24 cellular contexts compared by ENCODE assay signal in genomic region chr15:83567318-83567717, GRCh38.
"Had no signal": no experiment of that assay in that cellular context is flagged by ENCODE, and none has a peak within 500 bp of the region (broad histone marks: within the 10 kb centered on the region; RNA-seq: fewer than 3 reads in every experiment).

No MANE protein-coding gene starts in this region.

- H3K27me3 ChIP-seq: esophagus muscularis mucosa, left lung, right lobe of liver, tibial nerve had no signal

- ATAC-seq: activated T-cell treated with anti-CD3 and anti-CD28 coated beads, Interleukin-2, amount 50 U/mL, for 4 hours; activated T-helper 17 cell treated with anti-CD3 and anti-CD28 coated beads, Interleukin-2, amount 50 U/mL, for 72 hours; heart right ventricle; left lung; lower lobe of right lung; right lobe of liver; stimulated activated effector memory CD8-positive, alpha-beta T cell treated with anti-CD3 and anti-CD28 coated beads, Interleukin-12 subunit alpha, Interleukin-12 subunit beta, amount 100 ng/mL, for 72 hours; stimulated activated naive CD8-positive, alpha-beta T cell treated with anti-CD3 and anti-CD28 coated beads, Interleukin-15, amount 100 ng/mL, for 72 hours had no signal

- H3K27ac ChIP-seq: esophagus muscularis mucosa, heart right ventricle, left lung, lower lobe of right lung, right lobe of liver, tibial nerve, VCaP had no signal

- H3K9me3 ChIP-seq: esophagus muscularis mucosa, heart right ventricle, left lung, lower lobe of right lung, right lobe of liver, tibial nerve had no signal

- FAIRE-seq: TTC549 had no signal

- H3K4me3 ChIP-seq: esophagus muscularis mucosa, heart right ventricle, left lung, lower lobe of right lung, right lobe of liver, tibial nerve had no signal

- DNase-seq: activated CD4-positive, alpha-beta memory T cell treated with anti-CD3 and anti-CD28 coated beads for 36 hours; activated CD4-positive, alpha-beta T cell treated with anti-CD3 and anti-CD28 coated beads for 4 hours; activated CD8-positive, alpha-beta memory T cell treated with anti-CD3 and anti-CD28 coated beads, Interleukin-2, amount 50 U/mL, for 48 hours; activated gamma-delta T cell treated with Interleukin-2 at 50 U/mL for 16 hours; activated naive CD4-positive, alpha-beta T cell treated with anti-CD3 and anti-CD28 coated beads, Interleukin-2, amount 50 U/mL, for 16 hours; activated T-cell treated with anti-CD3 and anti-CD28 coated beads, Interleukin-2, amount 50 U/mL, for 4 hours; amniotic stem cell; caudate nucleus; endodermal cell; foreskin melanocyte; heart right ventricle; kidney glomerular epithelial cell; left lung; lower lobe of right lung; right lobe of liver; stimulated activated CD4-positive, alpha-beta T cell treated with anti-CD3 and anti-CD28 coated beads, Interleukin-4, amount 100 ng/mL, for 1 hour; stimulated activated naive CD8-positive, alpha-beta T cell treated with anti-CD3 and anti-CD28 coated beads, Interleukin-15, amount 100 ng/mL, for 72 hours; T-helper 9 cell had no signal

- H3K4me1 ChIP-seq: heart right ventricle, left lung, lower lobe of right lung, right lobe of liver had no signal

- H3K36me3 ChIP-seq: esophagus muscularis mucosa, heart right ventricle, left lung, lower lobe of right lung, right lobe of liver, tibial nerve had no signal
